26 cellular contexts compared by ENCODE assay signal in the genomic region with DNA sequence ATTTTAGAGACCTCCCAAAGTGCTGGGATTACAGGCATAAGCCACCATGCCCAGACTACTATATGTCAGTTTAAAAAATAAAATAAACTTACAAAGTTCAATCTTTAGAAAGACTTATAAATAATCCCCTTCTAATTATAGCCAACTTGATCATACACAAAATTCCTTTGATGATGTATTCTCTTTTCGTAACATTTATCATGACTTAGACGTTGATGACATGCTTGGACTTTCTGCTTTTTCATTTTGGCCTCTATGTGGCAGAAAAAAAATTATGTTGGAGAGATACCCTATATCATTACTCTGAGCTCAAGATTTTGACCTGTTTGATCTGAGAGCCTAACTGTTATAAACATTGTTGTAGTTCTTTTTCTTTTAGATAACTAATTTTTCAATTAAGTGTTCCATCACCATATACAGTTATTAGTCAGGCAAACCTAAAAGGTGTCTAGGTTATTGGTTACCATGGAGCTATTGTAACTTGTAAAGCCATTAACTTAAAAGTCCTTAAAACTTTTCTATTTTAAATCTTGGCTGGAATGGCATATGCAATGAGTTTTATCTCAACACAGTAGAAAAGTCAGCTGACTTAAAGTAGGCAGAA.
"Had no signal": no experiment of that assay in that cellular context is flagged by ENCODE, and none has a peak within 500 bp of the region (broad histone marks: within the 10 kb centered on the region; RNA-seq: fewer than 3 reads in every experiment).

No MANE protein-coding gene starts in this region.

- H3K4me3 ChIP-seq: adrenal gland, body of pancreas, breast epithelium, SJCRH30, SK-N-MC had no signal

- DNase-seq: activated CD4-positive, alpha-beta T cell treated with anti-CD3 and anti-CD28 coated beads, Interleukin-2, amount 10 ng/mL, durations not matched to agents 7 days and 5 days; activated CD4-positive, alpha-beta T cell treated with anti-CD3 and anti-CD28 coated beads, Interleukin-2, amount 50 U/mL, for 48 hours; activated CD8-positive, alpha-beta T cell treated with anti-CD3 and anti-CD28 coated beads, Interleukin-2, amount 10 ng/mL, durations not matched to agents 7 days and 5 days; activated gamma-delta T cell; activated naive CD4-positive, alpha-beta T cell treated with Interleukin-2 at 50 U/mL for 16 hours; activated naive CD8-positive, alpha-beta T cell treated with anti-CD3 and anti-CD28 coated beads, Interleukin-2, amount 10 ng/mL, durations not matched to agents 7 days and 5 days; activated T-cell treated with anti-CD3 and anti-CD28 coated beads, Interleukin-2, amount 50 U/mL, for 24 hours; adrenal gland; body of pancreas; Kasumi-1; MM.1S; MV-4-11; NCI-H1092; NCI-H1436 treated with DMSO at 0.1 percent for 48 hours; NCI-H1694 treated with DMSO at 0.1 percent for 48 hours; NCI-H2029; NCI-H345; NCI-H524 treated with DMSO at 0.1 percent for 48 hours; PC-3; SJCRH30; T1000 had no signal

- FAIRE-seq: astrocyte, RCC 7860 had no signal

- H3K27ac ChIP-seq: adrenal gland, body of pancreas, breast epithelium, SJCRH30, SK-N-MC had no signal

- H3K36me3 ChIP-seq: adrenal gland, breast epithelium, SJCRH30 had no signal

- ATAC-seq: activated CD8-positive, alpha-beta T cell treated with anti-CD3 and anti-CD28 coated beads, Interleukin-2, amount 10 ng/mL, durations not matched to agents 7 days and 5 days; body of pancreas; PC-3; Right ventricle myocardium inferior had no signal

- H3K9me3 ChIP-seq: adrenal gland, body of pancreas, breast epithelium, SJCRH30 had no signal

- H3K4me1 ChIP-seq: breast epithelium, SJCRH30 had no signal

- H3K27me3 ChIP-seq: adrenal gland, body of pancreas, breast epithelium, SJCRH30 had no signal
